In genomic region chr3:37326144-37326543, GRCh38 we compare ENCODE assay signal across 18 cellular contexts.
A peak's percentile ranks its signal among the peaks of the same experiment; 100 is the strongest.
DNase-seq lines count a peak whose midpoint lies in the region; ATAC-seq lines count a peak whose summit lies in the region.
"Had no signal": no experiment of that assay in that cellular context is flagged by ENCODE, and none has a peak within 500 bp of the region (broad histone marks: within the 10 kb centered on the region; RNA-seq: fewer than 3 reads in every experiment).

No MANE protein-coding gene starts in this region.

- no peak for DNase-seq in stimulated activated naive CD8-positive, alpha-beta T cell treated with anti-CD3 and anti-CD28 coated beads, Interleukin-15, Interleukin-2, amounts not matched to agents 100 U/mL and 50 U/mL, for 24 hours
- DNase-seq in natural killer cell treated with Interleukin-12 subunit alpha and Interleukin-12 subunit beta and Interleukin-15 and Interleukin-18, amount 100 ng/mL, for 72 hours (ENCODE audit: low spot score): no peak
- DNase-seq in Ammon's horn (ENCODE audit: low spot score): no peak
- no peak for DNase-seq in NCI-H1092 (lab: John Stamatoyannopoulos, UW)
- no peak for DNase-seq in stimulated activated CD4-positive, alpha-beta T cell treated with anti-CD3 and anti-CD28 coated beads, Interleukin-4, amount 100 ng/mL, for 1 hour
- DNase-seq: Calu3; DMS53; H9; IMR-90; Kasumi-1; NCI-H1105 treated with DMSO at 0.1 percent for 48 hours; NCI-H1694 treated with DMSO at 0.1 percent for 48 hours; NCI-H226; NCI-H69; NK-92 treated with Interleukin-12 subunit alpha and Interleukin-12 subunit beta, amount 100 ng/mL, for 24 hours; SHP77 treated with DMSO at 0.1 percent for 48 hours had no signal

- ATAC-seq in stimulated activated naive CD8-positive, alpha-beta T cell treated with anti-CD3 and anti-CD28 coated beads, Interleukin-15, Interleukin-2, amounts not matched to agents 100 U/mL and 50 U/mL, for 24 hours: no peak
- no peak for ATAC-seq in natural killer cell treated with Interleukin-12 subunit alpha and Interleukin-12 subunit beta and Interleukin-15 and Interleukin-18, amount 100 ng/mL, for 72 hours

- H3K9me3 Mint-ChIP-seq in stimulated activated naive CD8-positive, alpha-beta T cell treated with anti-CD3 and anti-CD28 coated beads, Interleukin-15, Interleukin-2, amounts not matched to agents 100 ng/mL and 50 ng/mL, for 24 hours: no peaks in the 10 kb centered on the region
- H3K9me3 Mint-ChIP-seq in dendritic cell treated with granulocyte-macrophage colony-stimulating factor and Interleukin-4, amounts not matched to agents 40 ng/mL and 50 ng/mL, for 4 days: no peaks in the 10 kb centered on the region
- H3K9me3 Mint-ChIP-seq in natural killer cell treated with Interleukin-12 subunit alpha and Interleukin-12 subunit beta and Interleukin-15 and Interleukin-18, amount 100 ng/mL, for 72 hours: no peaks in the 10 kb centered on the region
- H3K9me3 Mint-ChIP-seq: H9 had no signal

- peaks cover 26% of the 10 kb centered on the region for H3K4me1 Mint-ChIP-seq in stimulated activated naive CD8-positive, alpha-beta T cell treated with anti-CD3 and anti-CD28 coated beads, Interleukin-15, Interleukin-2, amounts not matched to agents 100 ng/mL and 50 ng/mL, for 24 hours (ENCODE audit: low read depth)
- peaks cover 57% of the 10 kb centered on the region for H3K4me1 Mint-ChIP-seq in dendritic cell treated with granulocyte-macrophage colony-stimulating factor and Interleukin-4, amounts not matched to agents 40 ng/mL and 50 ng/mL, for 4 days (ENCODE audit: low read depth)
- H3K4me1 Mint-ChIP-seq in natural killer cell treated with Interleukin-12 subunit alpha and Interleukin-12 subunit beta and Interleukin-15 and Interleukin-18, amount 100 ng/mL, for 72 hours (ENCODE audit: low read depth in 2 of 2): peaks cover 24 to 42% of the 10 kb centered on the region in 2 donors
- H3K4me1 Mint-ChIP-seq: H9 had no signal

- H3K36me3 Mint-ChIP-seq in stimulated activated naive CD8-positive, alpha-beta T cell treated with anti-CD3 and anti-CD28 coated beads, Interleukin-15, Interleukin-2, amounts not matched to agents 100 ng/mL and 50 ng/mL, for 24 hours (ENCODE audit: low read depth): peaks cover 78% of the 10 kb centered on the region
- H3K36me3 Mint-ChIP-seq in dendritic cell treated with granulocyte-macrophage colony-stimulating factor and Interleukin-4, amounts not matched to agents 40 ng/mL and 50 ng/mL, for 4 days (ENCODE audit: low read depth): peaks cover 77% of the 10 kb centered on the region
- H3K36me3 Mint-ChIP-seq in natural killer cell treated with Interleukin-12 subunit alpha and Interleukin-12 subunit beta and Interleukin-15 and Interleukin-18, amount 100 ng/mL, for 72 hours: peaks cover 65% of the 10 kb centered on the region

- H3K27me3 Mint-ChIP-seq in stimulated activated naive CD8-positive, alpha-beta T cell treated with anti-CD3 and anti-CD28 coated beads, Interleukin-15, Interleukin-2, amounts not matched to agents 100 ng/mL and 50 ng/mL, for 24 hours: no peaks in the 10 kb centered on the region
- no peaks in the 10 kb centered on the region for H3K27me3 Mint-ChIP-seq in dendritic cell treated with granulocyte-macrophage colony-stimulating factor and Interleukin-4, amounts not matched to agents 40 ng/mL and 50 ng/mL, for 4 days
- H3K27me3 Mint-ChIP-seq in natural killer cell treated with Interleukin-12 subunit alpha and Interleukin-12 subunit beta and Interleukin-15 and Interleukin-18, amount 100 ng/mL, for 72 hours: no peaks in the 10 kb centered on the region

- no peak overlapping the region for H3K4me3 Mint-ChIP-seq in stimulated activated naive CD8-positive, alpha-beta T cell treated with anti-CD3 and anti-CD28 coated beads, Interleukin-15, Interleukin-2, amounts not matched to agents 100 ng/mL and 50 ng/mL, for 24 hours
- H3K4me3 Mint-ChIP-seq in dendritic cell treated with granulocyte-macrophage colony-stimulating factor and Interleukin-4, amounts not matched to agents 40 ng/mL and 50 ng/mL, for 4 days: no peak overlapping the region
- H3K4me3 Mint-ChIP-seq in natural killer cell treated with Interleukin-12 subunit alpha and Interleukin-12 subunit beta and Interleukin-15 and Interleukin-18, amount 100 ng/mL, for 72 hours: no peak overlapping the region
- H3K4me3 Mint-ChIP-seq: H9 had no signal

- peak overlapping the region; percentile 31 for H3K27ac Mint-ChIP-seq in stimulated activated naive CD8-positive, alpha-beta T cell treated with anti-CD3 and anti-CD28 coated beads, Interleukin-15, Interleukin-2, amounts not matched to agents 100 ng/mL and 50 ng/mL, for 24 hours
- H3K27ac Mint-ChIP-seq in dendritic cell treated with granulocyte-macrophage colony-stimulating factor and Interleukin-4, amounts not matched to agents 40 ng/mL and 50 ng/mL, for 4 days: peak overlapping the region; percentile 80
- peak overlapping the region; percentile 27 to 36 for H3K27ac Mint-ChIP-seq in natural killer cell treated with Interleukin-12 subunit alpha and Interleukin-12 subunit beta and Interleukin-15 and Interleukin-18, amount 100 ng/mL, for 72 hours
- H3K27ac Mint-ChIP-seq: H9 had no signal

- intact Hi-C loops in dendritic cell treated with granulocyte-macrophage colony-stimulating factor and Interleukin-4, amounts not matched to agents 40 ng/mL and 50 ng/mL, for 4 days (cut with micrococcal nuclease): no loop called here
